23 cellular contexts compared by ENCODE assay signal in the genomic region with DNA sequence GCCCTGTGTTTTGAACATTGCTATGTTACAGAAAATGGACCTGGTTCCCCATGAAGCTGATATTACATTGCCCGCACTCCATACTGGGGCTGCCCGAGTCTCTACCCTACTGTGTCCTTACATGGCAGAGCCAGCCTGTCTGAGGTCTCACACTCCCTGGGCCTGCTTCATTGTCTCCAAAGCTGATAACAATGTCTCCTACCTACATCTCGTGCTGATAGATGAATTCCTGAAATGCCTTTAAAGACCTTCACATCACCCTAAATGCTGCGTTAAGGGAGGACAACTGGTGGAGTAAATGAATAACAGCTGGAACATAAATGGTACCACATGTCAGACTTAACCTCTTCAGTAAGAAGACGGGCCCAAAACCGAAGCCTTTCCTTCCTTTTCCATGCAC.
A peak's percentile ranks its signal among the peaks of the same experiment; 100 is the strongest.
DNase-seq lines count a peak whose midpoint lies in the region; ATAC-seq, FAIRE-seq and TF ChIP-seq lines count a peak whose summit lies in the region.
"Had no signal": no experiment of that assay in that cellular context is flagged by ENCODE, and none has a peak within 500 bp of the region (broad histone marks: within the 10 kb centered on the region; RNA-seq: fewer than 3 reads in every experiment).

No MANE protein-coding gene starts in this region.

- no peaks in the 10 kb centered on the region for H3K27me3 Mint-ChIP-seq in nephron (ENCODE audit: low read depth)
- no peaks in the 10 kb centered on the region for H3K27me3 Mint-ChIP-seq in natural killer cell treated with Interleukin-12 subunit alpha and Interleukin-12 subunit beta and Interleukin-15 and Interleukin-18, amount 100 ng/mL, for 72 hours
- H3K27me3 Mint-ChIP-seq: activated CD4-positive, alpha-beta T cell treated with anti-CD3 and anti-CD28 coated beads, Interleukin-2, amount 10 ng/mL, durations not matched to agents 7 days and 5 days had no signal

- peaks cover 4% of the 10 kb centered on the region for H3K36me3 Mint-ChIP-seq in nephron (ENCODE audit: low read depth)
- H3K36me3 Mint-ChIP-seq in natural killer cell treated with Interleukin-12 subunit alpha and Interleukin-12 subunit beta and Interleukin-15 and Interleukin-18, amount 100 ng/mL, for 72 hours = no peaks in the 10 kb centered on the region
- H3K36me3 Mint-ChIP-seq: CD14-positive monocyte had no signal

- FAIRE-seq in frontal cortex (lab: Jason Lieb, UNC) = no peak
- FAIRE-seq: D721Med, GM19239 had no signal

- H3K4me3 Mint-ChIP-seq in nephron = no peak overlapping the region
- H3K4me3 Mint-ChIP-seq in natural killer cell treated with Interleukin-12 subunit alpha and Interleukin-12 subunit beta and Interleukin-15 and Interleukin-18, amount 100 ng/mL, for 72 hours = no peak overlapping the region
- H3K4me3 Mint-ChIP-seq: activated CD4-positive, alpha-beta T cell treated with anti-CD3 and anti-CD28 coated beads, Interleukin-2, amount 10 ng/mL, durations not matched to agents 7 days and 5 days; CD14-positive monocyte had no signal

- H3K4me3 ChIP-seq in fibroblast of mammary gland (ENCODE audit: control insufficient read depth, low read depth, low read length) = no peak overlapping the region
- H3K4me3 ChIP-seq: breast epithelium had no signal

- no peak for ATAC-seq in natural killer cell treated with Interleukin-12 subunit alpha and Interleukin-12 subunit beta and Interleukin-15 and Interleukin-18, amount 100 ng/mL, for 72 hours
- ATAC-seq in HG03280 (IDR thresholded peaks at IDR 0.05; ENCODE audit: unreplicated experiment) = no peak

- peak overlapping the region; percentile 87 to 91 (median 91) for H3K27ac Mint-ChIP-seq in nephron
- H3K27ac Mint-ChIP-seq in natural killer cell treated with Interleukin-12 subunit alpha and Interleukin-12 subunit beta and Interleukin-15 and Interleukin-18, amount 100 ng/mL, for 72 hours = no peak overlapping the region
- H3K27ac Mint-ChIP-seq: activated CD4-positive, alpha-beta T cell treated with anti-CD3 and anti-CD28 coated beads, Interleukin-2, amount 10 ng/mL, durations not matched to agents 7 days and 5 days; CD14-positive monocyte had no signal

- DNase-seq in AG09319 (ENCODE audit: extremely low read depth, low read depth) (peak; percentile 49), HS-5 (ENCODE audit: low read depth) (peak; percentile 66), fibroblast of mammary gland (ENCODE audit: low read depth) (peak; percentile 66), SW480 (ENCODE audit: low spot score) (no peak), frontal cortex (ENCODE audit: low spot score in 2 of 2) (no peak)
- DNase-seq in natural killer cell treated with Interleukin-12 subunit alpha and Interleukin-12 subunit beta and Interleukin-15 and Interleukin-18, amount 100 ng/mL, for 72 hours (ENCODE audit: low spot score) = no peak
- DNase-seq: activated CD4-positive, alpha-beta T cell treated with anti-CD3 and anti-CD28 coated beads, Interleukin-2, amount 10 ng/mL, durations not matched to agents 7 days and 5 days; activated naive CD4-positive, alpha-beta T cell treated with Interleukin-2 at 50 U/mL for 16 hours; activated T-cell treated with anti-CD3 and anti-CD28 coated beads, Interleukin-2, amount 50 U/mL, for 48 hours; effector memory CD4-positive, alpha-beta T cell; head of caudate nucleus; Kasumi-1; NCI-H187 treated with DMSO at 0.1 percent for 48 hours; NCI-H526 treated with DMSO at 0.1 percent for 48 hours; stimulated activated CD4-positive, alpha-beta T cell treated with anti-CD3 and anti-CD28 coated beads, Interleukin-1b, Interleukin-23, amount 100 ng/mL, for 48 hours; T-helper 9 cell; WERI-Rb-1 had no signal

- H3K4me1 Mint-ChIP-seq in nephron = peaks cover 59% of the 10 kb centered on the region
- H3K4me1 Mint-ChIP-seq in natural killer cell treated with Interleukin-12 subunit alpha and Interleukin-12 subunit beta and Interleukin-15 and Interleukin-18, amount 100 ng/mL, for 72 hours (ENCODE audit: low read depth in 2 of 2) = no peaks in the 10 kb centered on the region
- H3K4me1 Mint-ChIP-seq: activated CD4-positive, alpha-beta T cell treated with anti-CD3 and anti-CD28 coated beads, Interleukin-2, amount 10 ng/mL, durations not matched to agents 7 days and 5 days; CD14-positive monocyte had no signal

- no peaks in the 10 kb centered on the region for H3K9me3 Mint-ChIP-seq in nephron
- H3K9me3 Mint-ChIP-seq in natural killer cell treated with Interleukin-12 subunit alpha and Interleukin-12 subunit beta and Interleukin-15 and Interleukin-18, amount 100 ng/mL, for 72 hours = peaks cover 3% of the 10 kb centered on the region
- H3K9me3 Mint-ChIP-seq: activated CD4-positive, alpha-beta T cell treated with anti-CD3 and anti-CD28 coated beads, Interleukin-2, amount 10 ng/mL, durations not matched to agents 7 days and 5 days had no signal

- TF ChIP-seq CTCF in AG09319 (IDR thresholded peaks at IDR 0.05; ENCODE audit: low read depth, low read length) = no peak
- TF ChIP-seq CTCF in fibroblast of mammary gland (conservative IDR thresholded peaks at IDR 0.05; ENCODE audit: control insufficient read depth, insufficient read depth, low read depth, low read length) = no peak
- no peak for TF ChIP-seq CTCF in nephron (IDR thresholded peaks at IDR 0.05; ENCODE audit: unreplicated experiment in 3 of 3)

Comparison
In these comparisons a context has a peak if more than half of its experiments do, and no peak if none do; other contexts are left out.
1. DNase-seq: peak in AG09319 (single experiment), HS-5 (single experiment) and fibroblast of mammary gland (single experiment); none in SW480 (single experiment), natural killer cell treated with Interleukin-12 subunit alpha and Interleukin-12 subunit beta and Interleukin-15 and Interleukin-18, amount 100 ng/mL, for 72 hours (single experiment) and frontal cortex (0 of 2).
2. H3K27ac Mint-ChIP-seq: peak in nephron (3 of 3); none in natural killer cell treated with Interleukin-12 subunit alpha and Interleukin-12 subunit beta and Interleukin-15 and Interleukin-18, amount 100 ng/mL, for 72 hours (0 of 2).